Comparison of ENCODE assay signal across 11 cellular contexts in genomic region chr19:11165486-11166030, GRCh38. TPM values are rescaled to one million over a fixed set of nuclear protein-coding genes. Genes with fewer than 3 reads are reported as not detected.
A peak's percentile ranks its signal among the peaks of the same experiment; 100 is the strongest.
DNase-seq lines count a peak whose midpoint lies in the region; FAIRE-seq and TF ChIP-seq lines count a peak whose summit lies in the region.
"Had no signal": no experiment of that assay in that cellular context is flagged by ENCODE, and none has a peak within 500 bp of the region (broad histone marks: within the 10 kb centered on the region; RNA-seq: fewer than 3 reads in every experiment).

No MANE protein-coding gene starts in this region.

- no peak overlapping the region for H4K91ac ChIP-seq in mesenchymal stem cell (ENCODE audit: low read length)

- no peak overlapping the region for H3K23ac ChIP-seq in mesenchymal stem cell (ENCODE audit: low read length in 2 of 2)

- no peaks in the 10 kb centered on the region for H3K9me3 ChIP-seq in Peyer's patch
- H3K9me3 ChIP-seq in esophagus (ENCODE audit: control insufficient read depth in 2 of 2, insufficient read depth in 1 of 2, low read depth in 1 of 2, low read length in 1 of 2): no peaks in the 10 kb centered on the region
- H3K9me3 ChIP-seq in mesenchymal stem cell (ENCODE audit: control insufficient read depth, low read length): no peaks in the 10 kb centered on the region
- no peaks in the 10 kb centered on the region for H3K9me3 ChIP-seq in testis

- peaks cover 18% of the 10 kb centered on the region for H3K79me1 ChIP-seq in mesenchymal stem cell (replicated peaks; ENCODE audit: low read length, poor library complexity, severe bottlenecking)

- H3K27me3 ChIP-seq in Peyer's patch: no peaks in the 10 kb centered on the region
- no peaks in the 10 kb centered on the region for H3K27me3 ChIP-seq in esophagus (ENCODE audit: control insufficient read depth in 1 of 2, insufficient read depth in 2 of 2, low read length in 2 of 2)
- H3K27me3 ChIP-seq in mesenchymal stem cell (ENCODE audit: control insufficient read depth in 1 of 2, insufficient read depth in 1 of 2, low read length in 2 of 2): no peaks in the 10 kb centered on the region
- H3K27me3 ChIP-seq in testis: no peaks in the 10 kb centered on the region

- no peak overlapping the region for H2AK5ac ChIP-seq in mesenchymal stem cell (ENCODE audit: low read length, severe bottlenecking)

- H3K4me1 ChIP-seq in Peyer's patch (peaks cover 0 to 9% (median 0%) of the 10 kb centered on the region in 4 donors), esophagus (ENCODE audit: control insufficient read depth in 2 of 2, insufficient read depth in 2 of 2, low read length in 1 of 2) (peaks cover 0 to 2% of the 10 kb centered on the region in 2 donors), mesenchymal stem cell (ENCODE audit: control insufficient read depth, insufficient read depth, low read depth, low read length) (peaks cover 14% of the 10 kb centered on the region), testis (peaks cover 26% of the 10 kb centered on the region)

- DNase-seq in Peyer's patch (no peak), mesenchymal stem cell (no peak), testis (no peak), mucosa of gallbladder (ENCODE audit: low spot score) (no peak), D721Med (ENCODE audit: insufficient read length, low spot score) (no peak)
- DNase-seq in activated effector memory CD4-positive, alpha-beta T cell treated with Interleukin-2 at 50 U/mL for 16 hours: no peak
- no peak for DNase-seq in stimulated activated CD4-positive, alpha-beta T cell treated with anti-CD3 and anti-CD28 coated beads, Interleukin-4, amount 100 ng/mL, for 4 hours
- DNase-seq: GDM1, glutamatergic neuron, NCI-H2107 had no signal

- H2BK12ac ChIP-seq in mesenchymal stem cell (ENCODE audit: low read length in 2 of 2): no peak overlapping the region

- no peak for TF ChIP-seq POLR2A in Peyer's patch (IDR thresholded peaks at IDR 0.05)
- TF ChIP-seq POLR2A in testis (IDR thresholded peaks at IDR 0.05): no peak

- H2BK120ac ChIP-seq in mesenchymal stem cell (ENCODE audit: low read depth, low read length): no peak overlapping the region

- no peak overlapping the region for H3K14ac ChIP-seq in mesenchymal stem cell (ENCODE audit: low read length in 2 of 2)

- no peak for TF ChIP-seq CTCF in Peyer's patch (IDR thresholded peaks at IDR 0.05)
- no peak for TF ChIP-seq CTCF in testis (IDR thresholded peaks at IDR 0.05)
- TF ChIP-seq CTCF in D721Med (IDR thresholded peaks at IDR 0.05; ENCODE audit: insufficient read depth, missing control alignments): no peak

- WGBS in esophagus, 2 donors: 75 to 79% methylated on average over 13 of the region's 13 CpGs
- WGBS in mesenchymal stem cell: 97% methylated on average over 11 of the region's 13 CpGs
- 62 to 79% methylated on average over 11 to 13 of the region's 13 CpGs for WGBS in testis, 2 donors

- no peak overlapping the region for H2BK15ac ChIP-seq in mesenchymal stem cell (ENCODE audit: low read depth, poor library complexity, severe bottlenecking)

- H4K8ac ChIP-seq in mesenchymal stem cell (ENCODE audit: low read length): no peak overlapping the region

- H2AFZ ChIP-seq in mesenchymal stem cell (ENCODE audit: low read depth, low read length): no peak overlapping the region

- H3K4me2 ChIP-seq in mesenchymal stem cell (ENCODE audit: low read length, poor library complexity, severe bottlenecking): no peak overlapping the region

- peak overlapping the region; percentile 94 for H3K9ac ChIP-seq in mesenchymal stem cell (ENCODE audit: low read length)

- H3K36me3 ChIP-seq in Peyer's patch: peaks cover 0 to 25% (median 0%) of the 10 kb centered on the region in 3 donors
- peaks cover 0 to 22% of the 10 kb centered on the region in 2 donors for H3K36me3 ChIP-seq in esophagus (ENCODE audit: control insufficient read depth in 2 of 2, insufficient read depth in 2 of 2, low read length in 1 of 2)
- H3K36me3 ChIP-seq in mesenchymal stem cell (ENCODE audit: control insufficient read depth in 1 of 2, insufficient read depth in 2 of 2, low read depth in 1 of 2, low read length in 2 of 2): peaks cover 57 to 62% of the 10 kb centered on the region in 2 experiments
- H3K36me3 ChIP-seq in testis (ENCODE audit: low read depth, missing control alignments): no peaks in the 10 kb centered on the region

- H3K4me3 ChIP-seq in Peyer's patch (no peak overlapping the region), esophagus (ENCODE audit: low read depth in 1 of 2, low read length in 2 of 2) (no peak overlapping the region), mesenchymal stem cell (ENCODE audit: insufficient read depth in 1 of 2, low read depth in 1 of 2, low read length in 2 of 2) (peak overlapping the region in 1 of 2 experiments; percentile 67), testis (no peak overlapping the region)

- FAIRE-seq in D721Med (lab: Jason Lieb, UNC): no peak

- no peak overlapping the region for H3K18ac ChIP-seq in mesenchymal stem cell (ENCODE audit: low read depth in 1 of 2, low read length in 2 of 2)

- H3K27ac ChIP-seq in Peyer's patch (peak overlapping the region; percentile 56 to 73 (median 62)), esophagus (ENCODE audit: low read depth in 2 of 2, low read length in 1 of 2) (peak overlapping the region; percentile 78 to 86), mesenchymal stem cell (ENCODE audit: low read length, poor library complexity, severe bottlenecking) (no peak overlapping the region), testis (peak overlapping the region; percentile 75 to 88)

- H3K4ac ChIP-seq in mesenchymal stem cell (ENCODE audit: low read depth in 1 of 2, low read length in 2 of 2): no peak overlapping the region

- intact Hi-C loops in testis (cut with DNase I; ENCODE audit: low total_unique reads): no loop called here

- no peak overlapping the region for H2BK5ac ChIP-seq in mesenchymal stem cell (ENCODE audit: low read depth, low read length, poor library complexity, severe bottlenecking)

RNA-seq across cellular contexts. Expression of gene SPC24, which starts 10.0 kb away (rescaled TPM):
- total RNA-seq in Peyer's patch (10 to 100 TPM in 2 of 4 donors, 1 to 10 TPM in 2; 1.7 to 28.9 (median 8.4) TPM), testis (1 to 10 TPM; 7.1 to 7.4 TPM), mucosa of gallbladder (2.1 TPM)
- polyA plus RNA-seq in esophagus (10 to 100 TPM in 1 of 2 donors, 1 to 10 TPM in 1; 3.7 to 11.4 TPM), testis (ENCODE audit: insufficient read depth, low read depth, low replicate concordance) (5.4 TPM)
- 3.2 TPM for polyA plus RNA-seq in mesenchymal stem cell (2013, experiment 1 of 2)
- 3.0 TPM for polyA plus RNA-seq in mesenchymal stem cell (2013, experiment 2 of 2)

RNA-seq across cellular contexts. Expression of gene KANK2, which starts 31.8 kb away (rescaled TPM):
- 100 to 1,000 TPM in 1 of 4 donors, 10 to 100 TPM in 3; 41.9 to 283 (median 68.4) TPM for total RNA-seq in Peyer's patch
- polyA plus RNA-seq in esophagus: 10 to 100 TPM; 33.1 to 53.9 TPM
- polyA plus RNA-seq in mesenchymal stem cell (2013, experiment 1 of 2): 197 TPM
- 192 TPM for polyA plus RNA-seq in mesenchymal stem cell (2013, experiment 2 of 2)
- 100 to 1,000 TPM in 1 of 2 donors, 10 to 100 TPM in 1; 98.9 to 161 TPM for total RNA-seq in testis
- 77.7 TPM for polyA plus RNA-seq in testis (ENCODE audit: insufficient read depth, low read depth, low replicate concordance)
- total RNA-seq in mucosa of gallbladder: 225 TPM
